In the genomic region with DNA sequence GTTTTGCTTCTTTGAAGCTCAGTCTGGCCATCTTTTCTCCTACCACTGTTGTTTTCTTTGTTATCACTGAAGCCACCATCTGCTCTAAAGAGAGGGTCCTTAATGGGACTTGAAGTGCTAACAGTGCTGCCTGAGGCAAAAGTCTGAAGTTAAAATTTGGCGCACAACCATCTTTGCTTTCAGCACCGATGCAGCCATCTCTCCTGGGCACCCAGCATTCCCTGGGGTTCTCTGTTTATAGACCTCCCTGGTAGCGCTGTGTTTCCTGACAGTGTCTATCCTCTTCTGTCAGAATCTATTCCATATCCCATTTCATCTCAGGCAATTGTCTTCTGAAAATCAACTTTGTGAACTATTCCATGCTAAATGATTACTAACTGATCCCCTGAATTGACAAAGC, we compare ENCODE assay signal across 19 cellular contexts.
A peak's percentile ranks its signal among the peaks of the same experiment; 100 is the strongest.
DNase-seq lines count a peak whose midpoint lies in the region; TF ChIP-seq lines count a peak whose summit lies in the region.
"Had no signal": no experiment of that assay in that cellular context is flagged by ENCODE, and none has a peak within 500 bp of the region (broad histone marks: within the 10 kb centered on the region; RNA-seq: fewer than 3 reads in every experiment).

No MANE protein-coding gene starts in this region.

- no peaks in the 10 kb centered on the region for H3F3A ChIP-seq in neural progenitor cell (ENCODE audit: low read depth)

- H3K36me3 ChIP-seq in neural progenitor cell, result no peaks in the 10 kb centered on the region
- H3K36me3 ChIP-seq: SJSA1 had no signal

- H3K9me3 Mint-ChIP-seq in neural progenitor cell, result no peaks in the 10 kb centered on the region
- H3K9me3 Mint-ChIP-seq: H9, HFFc6 had no signal

- H3K27ac ChIP-seq in neural progenitor cell, result no peak overlapping the region
- H3K27ac ChIP-seq: SJSA1 had no signal

- H3K9ac ChIP-seq in neural progenitor cell, result no peak overlapping the region

- H3K27me3 Mint-ChIP-seq in neural progenitor cell (ENCODE audit: insufficient read depth, low read depth), result peaks cover 6% of the 10 kb centered on the region
- H3K27me3 Mint-ChIP-seq: B cell had no signal

- H3K4me2 ChIP-seq in neural progenitor cell, result no peak overlapping the region

- peak overlapping the region; percentile 72 for H2AFZ ChIP-seq in neural progenitor cell (replicated peaks)

- no peak overlapping the region for H3K4me3 ChIP-seq in neural progenitor cell
- H3K4me3 ChIP-seq: SJSA1 had no signal

- H3K4me1 Mint-ChIP-seq in neural progenitor cell, result no peaks in the 10 kb centered on the region
- H3K4me1 Mint-ChIP-seq: B cell, H9 had no signal

- no peak for TF ChIP-seq CTCF in neural progenitor cell (IDR thresholded peaks at IDR 0.05)

- no peaks in the 10 kb centered on the region for H3K27me3 ChIP-seq in neural progenitor cell
- H3K27me3 ChIP-seq: SJSA1 had no signal

- no peak overlapping the region for H3K4me3 Mint-ChIP-seq in neural progenitor cell
- H3K4me3 Mint-ChIP-seq: B cell; H9; HFFc6; T-helper 1 cell treated with Interleukin-12 subunit alpha and Interleukin-12 subunit beta and Interleukin-4 antibody, amounts not matched to agents 30 μg/mL and 1 μg/mL, for 36 hours had no signal

- DNase-seq in NCI-H1105 treated with DMSO at 0.1 percent for 48 hours (lab: John Stamatoyannopoulos, UW) (peak; percentile 39), NCI-H1105 (lab: John Stamatoyannopoulos, UW) (no peak), DMS79 treated with DMSO at 0.1 percent for 48 hours (lab: John Stamatoyannopoulos, UW) (peak; percentile 91), NCI-H345 (lab: John Stamatoyannopoulos, UW) (peak; percentile 65), neural progenitor cell (ENCODE audit: low spot score) (no peak), foreskin melanocyte (no peak)
- no peak for DNase-seq in stimulated activated CD4-positive, alpha-beta T cell treated with anti-CD3 and anti-CD28 coated beads, Interleukin-12 subunit alpha, Interleukin-12 subunit beta, amount 100 ng/mL, for 4 hours
- DNase-seq: H9, HFFc6, Kasumi-1, NCI-H1048, NCI-H2029, NCI-H2171 treated with DMSO at 0.1 percent for 48 hours, NCI-H510A, NCI-H82, T1000 had no signal

- no peaks in the 10 kb centered on the region for H3K36me3 Mint-ChIP-seq in neural progenitor cell

- no peaks in the 10 kb centered on the region for H3K4me1 ChIP-seq in neural progenitor cell
- H3K4me1 ChIP-seq: SJSA1 had no signal

- H3K27ac Mint-ChIP-seq in neural progenitor cell, result no peak overlapping the region
- H3K27ac Mint-ChIP-seq: B cell; H9; HFFc6; T-helper 1 cell treated with Interleukin-12 subunit alpha and Interleukin-12 subunit beta and Interleukin-4 antibody, amounts not matched to agents 30 μg/mL and 1 μg/mL, for 36 hours had no signal

- no peaks in the 10 kb centered on the region for H3K9me3 ChIP-seq in neural progenitor cell (ENCODE audit: low read depth)
- H3K9me3 ChIP-seq: SJSA1 had no signal

- no peaks in the 10 kb centered on the region for H3K79me2 ChIP-seq in neural progenitor cell (ENCODE audit: low read depth)

- no peaks in the 10 kb centered on the region for H4K20me1 ChIP-seq in neural progenitor cell (ENCODE audit: low read depth)

Comparison
In these comparisons a context has a peak if more than half of its experiments do, and no peak if none do; other contexts are left out.
1. DNase-seq: peak in NCI-H1105 treated with DMSO at 0.1 percent for 48 hours (single experiment), DMS79 treated with DMSO at 0.1 percent for 48 hours (single experiment) and NCI-H345 (single experiment); none in NCI-H1105 (single experiment), neural progenitor cell (single experiment), stimulated activated CD4-positive, alpha-beta T cell treated with anti-CD3 and anti-CD28 coated beads, Interleukin-12 subunit alpha, Interleukin-12 subunit beta, amount 100 ng/mL, for 4 hours (single experiment) and foreskin melanocyte (single experiment).